ENCODE assay signal across 8 cellular contexts in genomic region chr11:67465190-67465522, GRCh38. TPM values are rescaled to one million over a fixed set of nuclear protein-coding genes. Genes with fewer than 3 reads are reported as not detected.
DNase-seq lines count a peak whose midpoint lies in the region; ATAC-seq and TF ChIP-seq lines count a peak whose summit lies in the region.

No MANE protein-coding gene starts in this region.

- DNase-seq in H7: no peak
- no peak for DNase-seq in T-cell
- DNase-seq in foreskin fibroblast: no peak
- no peak for DNase-seq in skeletal muscle cell (ENCODE audit: low read depth)
- DNase-seq in globus pallidus (ENCODE audit: low spot score): no peak
- no peak for DNase-seq in stimulated activated CD4-positive, alpha-beta T cell treated with anti-CD3 and anti-CD28 coated beads, Interleukin-4, amount 100 ng/mL, for 24 hours
- no peak for DNase-seq in NCI-H345 treated with DMSO at 0.1 percent for 48 hours (lab: John Stamatoyannopoulos, UW; ENCODE audit: unreplicated experiment)
- DNase-seq in NCI-H446 treated with DMSO at 0.1 percent for 48 hours (lab: John Stamatoyannopoulos, UW): no peak

- H3K9me3 Mint-ChIP-seq in T-cell: no peaks in the 10 kb centered on the region

- no peaks in the 10 kb centered on the region for H3K36me3 ChIP-seq in H7 (replicated peaks; ENCODE audit: control insufficient read depth, insufficient read depth, low read length)

- TF ChIP-seq CTCF in foreskin fibroblast (IDR thresholded peaks at IDR 0.05; ENCODE audit: low read depth, low read length): no peak

- no peaks in the 10 kb centered on the region for H3K27me3 ChIP-seq in H7 (ENCODE audit: control insufficient read depth, insufficient read depth, low read length)

- H3K27ac Mint-ChIP-seq in T-cell: peak overlapping the region; percentile 94 to 96

- peaks cover 33 to 44% (median 36%) of the 10 kb centered on the region in 3 donors for H3K4me1 Mint-ChIP-seq in T-cell

- H3K4me3 Mint-ChIP-seq in T-cell: peak overlapping the region; percentile 78 to 82 (median 81)

- H3K4me3 ChIP-seq in H7 (ENCODE audit: insufficient read depth, low read depth, low read length) (peak overlapping the region; percentile 80), foreskin fibroblast (ENCODE audit: low read depth in 1 of 2, low read length in 2 of 2) (peak overlapping the region; percentile 52 to 58), skeletal muscle cell (ENCODE audit: low read depth, low read length) (peak overlapping the region; percentile 61)

- no peak for ATAC-seq in T-cell (replicated peaks in 1 of 4)

- H3K36me3 Mint-ChIP-seq in T-cell: no peaks in the 10 kb centered on the region

- POLR2A ChIA-PET in T-cell (lab: Charles Lee): no interaction called here

- CTCF ChIA-PET in T-cell (lab: Charles Lee): interaction anchor here in 1 of 2 donors (0.6 kb wide), 1 partner anchor 34 kb away, joined by 3 read pairs; no protein-coding TSS in a partner anchor

- H3K27me3 Mint-ChIP-seq in T-cell: no peaks in the 10 kb centered on the region

RNA-seq across cellular contexts. Expression of gene TMEM134, which starts 3.9 kb away (rescaled TPM):
- total RNA-seq in H7 (2014; rRNA removed; shearing (Covaris generic)): 34.9 and 51.7 TPM in 2 replicates
- 100 to 1,000 TPM in 3 of 5 donors, 10 to 100 TPM in 2; 59.9 to 113 (median 106) TPM for total RNA-seq in T-cell

RNA-seq across cellular contexts. Expression of gene CABP4, which starts 10.0 kb away (rescaled TPM):
- total RNA-seq in H7 (2014; rRNA removed; shearing (Covaris generic)): not detected in 2 replicates
- total RNA-seq in T-cell: 10 to 100 TPM in 2 of 5 donors, 1 to 10 TPM in 3; 3.5 to 16.0 (median 5.6) TPM

RNA-seq across cellular contexts. Expression of gene GPR152, which starts 12.6 kb away (rescaled TPM):
- not detected in 2 replicates for total RNA-seq in H7 (2014; rRNA removed; shearing (Covaris generic))
- under 1 TPM in 1 of 5 donors, not detected in 4; 0.19 TPM for total RNA-seq in T-cell

RNA-seq across cellular contexts. Expression of gene AIP, which starts 17.7 kb away (rescaled TPM):
- total RNA-seq in H7 (2014; rRNA removed; shearing (Covaris generic)): 40.8 and 51.2 TPM in 2 replicates
- 100 to 1,000 TPM; 114 to 168 (median 154) TPM for total RNA-seq in T-cell

RNA-seq across cellular contexts. Expression of gene CORO1B, which starts 21.9 kb away (rescaled TPM):
- total RNA-seq in H7 (2014; rRNA removed; shearing (Covaris generic)): 116 and 134 TPM in 2 replicates
- 10 to 100 TPM; 23.0 to 39.4 (median 30.4) TPM for total RNA-seq in T-cell
